Comparison of ENCODE assay signal across 27 cellular contexts in genomic region chr5:131605086-131605485, GRCh38.
"Had no signal": no experiment of that assay in that cellular context is flagged by ENCODE, and none has a peak within 500 bp of the region (broad histone marks: within the 10 kb centered on the region; RNA-seq: fewer than 3 reads in every experiment).

No MANE protein-coding gene starts in this region.

- H3K9me3 ChIP-seq: esophagus muscularis mucosa, gastroesophageal sphincter, heart left ventricle, mucosa of descending colon, sigmoid colon, suprapubic skin, transverse colon, upper lobe of right lung, uterus had no signal

- H3K27me3 ChIP-seq: esophagus muscularis mucosa, foreskin keratinocyte, gastroesophageal sphincter, heart left ventricle, hepatocyte, neural progenitor cell, sigmoid colon, suprapubic skin, transverse colon, upper lobe of right lung, uterus had no signal

- H3K9me3 Mint-ChIP-seq: dendritic cell treated with granulocyte-macrophage colony-stimulating factor and Interleukin-4, amounts not matched to agents 40 ng/mL and 50 ng/mL, for 4 days; mesothelial cell of epicardium; naive B cell; nephron; neural progenitor cell; stimulated activated memory B cell treated with anti-CD40 and anti-IgM and Interleukin-4, amounts not matched to agents 10 μg/mL and 1 μg/mL and 100 μg/mL, for 72 hours; stimulated activated naive CD8-positive, alpha-beta T cell treated with anti-CD3 and anti-CD28 coated beads, Interleukin-15, amount 100 ng/mL, for 72 hours had no signal

- DNase-seq: effector CD8-positive, alpha-beta T cell; foreskin keratinocyte; heart left ventricle; kidney; mesenchymal stem cell; mucosa of descending colon; naive B cell; right cardiac atrium; sigmoid colon; stimulated activated CD4-positive, alpha-beta T cell treated with anti-CD3 and anti-CD28 coated beads, Interleukin-4, amount 100 ng/mL, for 4 hours; stimulated activated naive CD8-positive, alpha-beta T cell treated with anti-CD3 and anti-CD28 coated beads, Interleukin-15, amount 100 ng/mL, for 72 hours; transverse colon; upper lobe of right lung; uterus had no signal

- H3K4me3 ChIP-seq: esophagus muscularis mucosa, gastroesophageal sphincter, heart left ventricle, hepatocyte, lung, mucosa of descending colon, neural progenitor cell, sigmoid colon, suprapubic skin, transverse colon, upper lobe of right lung, uterus had no signal

- ATAC-seq: foreskin keratinocyte; gastroesophageal sphincter; heart left ventricle; left lobe of liver; mucosa of descending colon; right cardiac atrium; stimulated activated memory B cell treated with anti-CD40 and anti-IgM and Interleukin-4, amounts not matched to agents 10 μg/mL and 1 μg/mL and 100 μg/mL, for 72 hours; stimulated activated naive CD8-positive, alpha-beta T cell treated with anti-CD3 and anti-CD28 coated beads, Interleukin-15, amount 100 ng/mL, for 72 hours; upper lobe of right lung had no signal

- H3K27ac Mint-ChIP-seq: dendritic cell treated with granulocyte-macrophage colony-stimulating factor and Interleukin-4, amounts not matched to agents 40 ng/mL and 50 ng/mL, for 4 days; mesothelial cell of epicardium; nephron; neural progenitor cell; progenitor cell of endocrine pancreas; stimulated activated memory B cell treated with anti-CD40 and anti-IgM and Interleukin-4, amounts not matched to agents 10 μg/mL and 1 μg/mL and 100 μg/mL, for 72 hours had no signal

- H3K4me1 Mint-ChIP-seq: neural progenitor cell had no signal

- H3K27ac ChIP-seq: esophagus muscularis mucosa, foreskin keratinocyte, gastroesophageal sphincter, heart left ventricle, hepatocyte, neural progenitor cell, parathyroid adenoma, sigmoid colon, suprapubic skin, transverse colon, upper lobe of right lung, uterus had no signal

- H3K36me3 ChIP-seq: neural progenitor cell, uterus had no signal

- H3K4me3 Mint-ChIP-seq: dendritic cell treated with granulocyte-macrophage colony-stimulating factor and Interleukin-4, amounts not matched to agents 40 ng/mL and 50 ng/mL, for 4 days; mesothelial cell of epicardium; naive B cell; nephron; neural progenitor cell; stimulated activated memory B cell treated with anti-CD40 and anti-IgM and Interleukin-4, amounts not matched to agents 10 μg/mL and 1 μg/mL and 100 μg/mL, for 72 hours; stimulated activated naive CD8-positive, alpha-beta T cell treated with anti-CD3 and anti-CD28 coated beads, Interleukin-15, amount 100 ng/mL, for 72 hours had no signal

- H3K27me3 Mint-ChIP-seq: dendritic cell treated with granulocyte-macrophage colony-stimulating factor and Interleukin-4, amounts not matched to agents 40 ng/mL and 50 ng/mL, for 4 days; naive B cell; progenitor cell of endocrine pancreas; stimulated activated memory B cell treated with anti-CD40 and anti-IgM and Interleukin-4, amounts not matched to agents 10 μg/mL and 1 μg/mL and 100 μg/mL, for 72 hours; stimulated activated naive CD8-positive, alpha-beta T cell treated with anti-CD3 and anti-CD28 coated beads, Interleukin-15, amount 100 ng/mL, for 72 hours had no signal
